ENCODE assay signal across 22 cellular contexts in the genomic region with DNA sequence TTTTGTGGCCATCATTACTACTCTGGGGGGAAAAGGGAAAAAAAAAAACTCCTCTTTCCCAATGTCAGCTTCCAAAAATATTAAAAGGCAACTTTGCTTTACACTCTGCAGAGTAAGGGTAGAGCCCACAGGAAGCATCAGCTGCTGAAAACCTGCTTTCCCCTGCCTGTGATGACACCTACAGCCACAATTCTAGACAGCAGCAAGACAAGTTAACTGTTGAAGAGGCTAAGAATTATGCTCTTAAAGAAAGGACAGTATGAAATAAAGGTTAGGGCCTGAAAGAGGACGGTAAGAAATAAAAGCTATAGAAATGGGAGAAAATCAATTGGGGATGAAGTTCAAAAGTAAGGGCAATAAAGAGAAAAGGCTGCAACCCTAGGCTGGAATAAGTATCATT. TPM values are rescaled to one million over a fixed set of nuclear protein-coding genes. Genes with fewer than 3 reads are reported as not detected.
DNase-seq lines count a peak whose midpoint lies in the region; TF ChIP-seq lines count a peak whose summit lies in the region.
"Had no signal": no experiment of that assay in that cellular context is flagged by ENCODE, and none has a peak within 500 bp of the region (broad histone marks: within the 10 kb centered on the region; RNA-seq: fewer than 3 reads in every experiment).

No MANE protein-coding gene starts in this region.

- DNase-seq in DMS 273 (lab: John Stamatoyannopoulos, UW; ENCODE audit: unreplicated experiment) (peak; percentile 39), DMS 273 treated with DMSO at 0.1 percent for 48 hours (lab: John Stamatoyannopoulos, UW) (no peak), H9 (no peak), SW480 (ENCODE audit: low spot score) (peak; percentile 4), kidney tubule cell (ENCODE audit: low spot score) (peak; percentile 58), cortex of kidney (lab: John Stamatoyannopoulos, UW) (no peak), nucleus accumbens (lab: John Stamatoyannopoulos, UW) (no peak), NCI-H1092 (lab: John Stamatoyannopoulos, UW) (no peak)
- DNase-seq: activated CD4-positive, alpha-beta T cell treated with anti-CD3 and anti-CD28 coated beads for 1 hour; activated CD8-positive, alpha-beta memory T cell treated with anti-CD3 and anti-CD28 coated beads, Interleukin-2, amount 50 U/mL, for 4 hours; activated naive CD4-positive, alpha-beta T cell treated with Interleukin-2 at 50 U/mL for 16 hours; GF-D8; islet precursor cell; NCI-H1105 treated with DMSO at 0.1 percent for 48 hours; small intestine; upper lobe of left lung had no signal

- peaks cover 5% of the 10 kb centered on the region for H3K23me2 ChIP-seq in H9 (ENCODE audit: insufficient read length, low read depth, low read length, poor library complexity, severe bottlenecking)

- no peaks in the 10 kb centered on the region for H3K4me1 ChIP-seq in H9 (ENCODE audit: insufficient read depth, low read length)
- H3K4me1 ChIP-seq: ascending aorta had no signal

- no peaks in the 10 kb centered on the region for H3K79me1 ChIP-seq in H9 (ENCODE audit: insufficient read depth, low read depth, low read length, poor library complexity, severe bottlenecking)

- H2BK5ac ChIP-seq in H9 (ENCODE audit: insufficient read length, low read length) = no peak overlapping the region

- H3K27ac ChIP-seq in H9 (ENCODE audit: insufficient read length, low read depth, low read length) = no peak overlapping the region
- H3K27ac ChIP-seq: 22Rv1, ascending aorta, epithelial cell of prostate, KMS-11, upper lobe of left lung had no signal

- no peaks in the 10 kb centered on the region; the same call in 1 of the 2 replicates for H3K27me3 ChIP-seq in H9 (ENCODE audit: insufficient read depth, low read length)
- H3K27me3 ChIP-seq: ascending aorta, upper lobe of left lung had no signal

- no peaks in the 10 kb centered on the region; a peak in 2 of 5 replicates for H3K9me3 Mint-ChIP-seq in H9
- H3K9me3 Mint-ChIP-seq: stimulated activated memory B cell treated with anti-CD40 and anti-IgM and Interleukin-4, amounts not matched to agents 10 μg/mL and 1 μg/mL and 100 μg/mL, for 72 hours; T-helper 1 cell treated with Interleukin-12 subunit alpha and Interleukin-12 subunit beta and Interleukin-4 antibody, amounts not matched to agents 30 μg/mL and 1 μg/mL, for 36 hours had no signal

- H3K27me3 Mint-ChIP-seq in H9 (ENCODE audit: low read depth) = peaks cover 47% of the 10 kb centered on the region

- no peak overlapping the region for H3K14ac ChIP-seq in H9 (ENCODE audit: insufficient read depth, low read length)

- H3K23ac ChIP-seq in H9 (ENCODE audit: insufficient read length, low read depth, low read length) = no peak overlapping the region

- H3K56ac ChIP-seq in H9 (ENCODE audit: insufficient read length, low read depth, low read length) = no peak overlapping the region

- H4K8ac ChIP-seq in H9 (replicated peaks; ENCODE audit: insufficient read length, low read depth, low read length) = no peak overlapping the region

- no peak overlapping the region for H3K18ac ChIP-seq in H9 (ENCODE audit: insufficient read length, low read depth, low read length)

- H3K9ac ChIP-seq in H9 (ENCODE audit: extremely low read depth, insufficient read length, low read length) = no peak overlapping the region
- H3K9ac ChIP-seq: KMS-11 had no signal

- no peak overlapping the region for H2BK120ac ChIP-seq in H9 (ENCODE audit: low read depth, low read length, poor library complexity, severe bottlenecking)

- peaks cover 12 to 14% of the 10 kb centered on the region in 2 experiments for H3K4me1 Mint-ChIP-seq in H9

- no peak overlapping the region for H4K91ac ChIP-seq in H9 (ENCODE audit: insufficient read length, low read depth, low read length)

- no peak overlapping the region for H3K4me2 ChIP-seq in H9 (ENCODE audit: insufficient read depth, insufficient read length, low read length)
- H3K4me2 ChIP-seq: KMS-11 had no signal

- TF ChIP-seq CTCF in H9 (conservative IDR thresholded peaks at IDR 0.05) = peak; percentile 18; the same call in 1 of the 3 replicates

- no peak overlapping the region for H3K27ac Mint-ChIP-seq in H9
- H3K27ac Mint-ChIP-seq: stimulated activated memory B cell treated with anti-CD40 and anti-IgM and Interleukin-4, amounts not matched to agents 10 μg/mL and 1 μg/mL and 100 μg/mL, for 72 hours; T-helper 1 cell treated with Interleukin-12 subunit alpha and Interleukin-12 subunit beta and Interleukin-4 antibody, amounts not matched to agents 30 μg/mL and 1 μg/mL, for 36 hours had no signal

- H3K9me3 ChIP-seq in H9 (ENCODE audit: control insufficient read depth, low read depth, low read length) = no peaks in the 10 kb centered on the region
- H3K9me3 ChIP-seq: ascending aorta, upper lobe of left lung had no signal

- no peak overlapping the region for H2BK20ac ChIP-seq in H9 (ENCODE audit: low read depth, low read length, poor library complexity, severe bottlenecking)

- H2AFZ ChIP-seq in H9 (ENCODE audit: low read length) = no peak overlapping the region

- no peak overlapping the region for H2AK5ac ChIP-seq in H9 (ENCODE audit: insufficient read length, low read length)

- no peak overlapping the region for H3K4me3 Mint-ChIP-seq in H9
- H3K4me3 Mint-ChIP-seq: stimulated activated memory B cell treated with anti-CD40 and anti-IgM and Interleukin-4, amounts not matched to agents 10 μg/mL and 1 μg/mL and 100 μg/mL, for 72 hours; T-helper 1 cell treated with Interleukin-12 subunit alpha and Interleukin-12 subunit beta and Interleukin-4 antibody, amounts not matched to agents 30 μg/mL and 1 μg/mL, for 36 hours had no signal

- H3K79me2 ChIP-seq in H9 (ENCODE audit: insufficient read depth, low read length) = no peaks in the 10 kb centered on the region

- H2BK15ac ChIP-seq in H9 (ENCODE audit: low read depth, low read length) = no peak overlapping the region

- WGBS in H9 (ENCODE audit: extremely low coverage, insufficient read length, low lambda C conversion rate) = no CpG with 5 or more reads among the region's 1 CpG

- no peak overlapping the region for H3K4ac ChIP-seq in H9 (ENCODE audit: low read depth, low read length)

- H2BK12ac ChIP-seq in H9 (ENCODE audit: insufficient read length, low read depth, low read length) = no peak overlapping the region

- H3T11ph ChIP-seq in H9 (ENCODE audit: low read length) = no peak overlapping the region

- no peaks in the 10 kb centered on the region for H3K36me3 Mint-ChIP-seq in H9 (ENCODE audit: insufficient read depth in 1 of 3, low read depth in 3 of 3)
- H3K36me3 Mint-ChIP-seq: stimulated activated memory B cell treated with anti-CD40 and anti-IgM and Interleukin-4, amounts not matched to agents 10 μg/mL and 1 μg/mL and 100 μg/mL, for 72 hours had no signal

- no peaks in the 10 kb centered on the region for H4K20me1 ChIP-seq in H9 (ENCODE audit: control insufficient read depth, insufficient read depth, insufficient read length)

- no peak overlapping the region for H4K5ac ChIP-seq in H9 (ENCODE audit: insufficient read length, low read depth, low read length)

RNA-seq across cellular contexts. Expression of a gene that starts 3.0 kb away (rescaled TPM):
- 0.13 and 0.37 TPM in 2 replicates for total RNA-seq in H9 (2021)

RNA-seq across cellular contexts. Expression of a gene that starts 42.7 kb away (rescaled TPM):
- total RNA-seq in H9 (2021) = 10.0 and 13.9 TPM in 2 replicates

Comparison
In these comparisons a context has a peak if more than half of its experiments do, and no peak if none do; other contexts are left out.
1. DNase-seq: peak in DMS 273 (single experiment), SW480 (single experiment) and kidney tubule cell (single experiment); none in DMS 273 treated with DMSO at 0.1 percent for 48 hours (single experiment), H9 (single experiment), cortex of kidney (single experiment), nucleus accumbens (0 of 56) and NCI-H1092 (single experiment).